ENCODE assay signal across 8 cellular contexts in genomic region chr5:91383956-91384300, GRCh38. TPM values are rescaled to one million over a fixed set of nuclear protein-coding genes. Genes with fewer than 3 reads are reported as not detected.
DNase-seq lines count a peak whose midpoint lies in the region; ATAC-seq and TF ChIP-seq lines count a peak whose summit lies in the region.

No MANE protein-coding gene starts in this region.

- no peaks in the 10 kb centered on the region for H3K27me3 ChIP-seq in Panc1 (ENCODE audit: control insufficient read depth, insufficient read depth, low read length)
- no peaks in the 10 kb centered on the region for H3K27me3 ChIP-seq in mucosa of rectum (ENCODE audit: control insufficient read depth in 2 of 2, insufficient read depth in 2 of 2, low read length in 2 of 2)

- H3K4me3 Mint-ChIP-seq in activated T-cell treated with anti-CD3 and anti-CD28 coated beads, Interleukin-2, amount 50 U/mL, for 4 hours = peak overlapping the region; percentile 91

- H3K9me3 ChIP-seq in Panc1 (ENCODE audit: control insufficient read depth, insufficient read depth, low read depth, low read length) (no peaks in the 10 kb centered on the region), mucosa of rectum (ENCODE audit: control insufficient read depth in 2 of 2, low read length in 2 of 2) (no peaks in the 10 kb centered on the region)

- H3K4me3 ChIP-seq in Panc1 (ENCODE audit: low read depth in 2 of 2, low read length in 2 of 2) (peak overlapping the region; percentile 84), mucosa of rectum (ENCODE audit: low read length in 2 of 2) (peak overlapping the region; percentile 91 to 99)

- ATAC-seq in activated T-cell treated with anti-CD3 and anti-CD28 coated beads, Interleukin-2, amount 50 U/mL, for 4 hours = no peak
- ATAC-seq in Panc1 (no peak), GM19455 (IDR thresholded peaks at IDR 0.05; ENCODE audit: unreplicated experiment) (no peak), GM19463 (IDR thresholded peaks at IDR 0.05; ENCODE audit: unreplicated experiment) (no peak)

- no peak for DNase-seq in activated T-cell treated with anti-CD3 and anti-CD28 coated beads, Interleukin-2, amount 50 U/mL, for 4 hours
- DNase-seq in activated T-cell treated with anti-CD3 and anti-CD28 coated beads, Interleukin-2, amount 50 U/mL, for 1 hour = no peak
- DNase-seq in Panc1 (ENCODE audit: low read depth, low spot score) (no peak), dermis blood vessel endothelial cell (peak; percentile 59), H4 (ENCODE audit: low spot score) (no peak)

- no peaks in the 10 kb centered on the region for H3K9me3 Mint-ChIP-seq in activated T-cell treated with anti-CD3 and anti-CD28 coated beads, Interleukin-2, amount 50 U/mL, for 4 hours

- H3K36me3 ChIP-seq in Panc1 (ENCODE audit: control insufficient read depth, insufficient read depth, low read length) (peaks cover 7% of the 10 kb centered on the region; the same call in 1 of the 2 replicates), mucosa of rectum (ENCODE audit: control insufficient read depth in 2 of 2, insufficient read depth in 2 of 2, low read length in 2 of 2) (no peaks in the 10 kb centered on the region)

- peak overlapping the region; percentile 94 to 100 for H3K9ac ChIP-seq in mucosa of rectum (ENCODE audit: low read depth in 1 of 2, low read length in 2 of 2)

- in situ Hi-C loops in Panc1 (cut with HindIII; ENCODE audit: low pct_unique_long_range_greater_than_20kb, low sequenced_read_pairs) = no loop called here

- TF ChIP-seq CTCF in Panc1 (IDR thresholded peaks at IDR 0.05) = no peak

- H3K27me3 Mint-ChIP-seq in activated T-cell treated with anti-CD3 and anti-CD28 coated beads, Interleukin-2, amount 50 U/mL, for 4 hours (ENCODE audit: low read depth) = no peaks in the 10 kb centered on the region

- H3K4me1 ChIP-seq in Panc1 (ENCODE audit: control insufficient read depth, insufficient read depth, low read length) (peaks cover 12% of the 10 kb centered on the region; the same call in 1 of the 2 replicates), mucosa of rectum (ENCODE audit: control insufficient read depth in 2 of 2, insufficient read depth in 2 of 2, low read length in 2 of 2) (peaks cover 7 to 8% of the 10 kb centered on the region in 2 donors)

- H3K36me3 Mint-ChIP-seq in activated T-cell treated with anti-CD3 and anti-CD28 coated beads, Interleukin-2, amount 50 U/mL, for 4 hours (ENCODE audit: insufficient read depth) = no peaks in the 10 kb centered on the region

- peaks cover 18% of the 10 kb centered on the region for H3K4me1 Mint-ChIP-seq in activated T-cell treated with anti-CD3 and anti-CD28 coated beads, Interleukin-2, amount 50 U/mL, for 4 hours (ENCODE audit: low read depth)

- intact Hi-C loops in Panc1 (cut with micrococcal nuclease; ENCODE audit: unreplicated experiment) = loop anchor here (2.0 to 10.0 kb wide), 5 partner anchors 72 to 517 kb away; no protein-coding TSS in a partner anchor

- BruUV-seq in Panc1 (replicated peaks; lab: Mats Ljungman, UMichigan) = no TSS peak

- POLR2A ChIA-PET in Panc1 (lab: Charles Lee) = interaction anchor here (0.6 to 1.6 kb wide), 2 partner anchors 68 to 611 kb away, joined by 3 to 4 read pairs; no protein-coding TSS in a partner anchor

- peak overlapping the region; percentile 94 for H3K27ac ChIP-seq in Panc1 (ENCODE audit: low read length)
- peak overlapping the region; percentile 98 to 99 for H3K27ac ChIP-seq in mucosa of rectum (ENCODE audit: low read depth in 2 of 2, low read length in 2 of 2)

- CTCF ChIA-PET in Panc1 (lab: Charles Lee) = interaction anchor here (0.6 to 2.5 kb wide), 2 partner anchors 164 to 452 kb away, joined by 4 to 15 read pairs; no protein-coding TSS in a partner anchor

RNA-seq across cellular contexts. Expression of gene ARRDC3, which starts 0.8 kb away (rescaled TPM):
- 10 to 100 TPM; 14.5 to 30.2 (median 24.1) TPM for total RNA-seq in activated T-cell treated with anti-CD3 and anti-CD28 coated beads, Interleukin-2, amount 50 U/mL, for 4 hours
- total RNA-seq in Panc1 (2021; ENCODE audit: unreplicated experiment) (33.0 TPM), dermis blood vessel endothelial cell (81.0 and 94.4 TPM in 2 replicates)
- polyA plus RNA-seq in Panc1 (2012; ENCODE audit: insufficient read length) = 16.8 TPM
- total RNA-seq in H4 (2014; rRNA removed; shearing (Covaris generic)) = 50.6 and 53.5 TPM in 2 replicates
